1 cellular context compared by ENCODE assay signal in genomic region chr6:42958125-42958524, GRCh38.
TF ChIP-seq lines count a peak whose summit lies in the region.

No MANE protein-coding gene starts in this region.

TF ChIP-seq in HepG2, 621 proteins besides CTCF, POLR2A, EP300 and RAD21:
- TF ChIP-seq ZNF12 (CRISPR knock-in tag; IDR thresholded peaks at IDR 0.05) (no peak), MTF1 (CRISPR knock-in tag; IDR thresholded peaks at IDR 0.05) (no peak), STAG1 (CRISPR knock-in tag; IDR thresholded peaks at IDR 0.05) (peak; percentile 37; the same call in 1 of the 2 replicates)
TF ChIP-seq in HepG2: peak in this region for 1.
